22 cellular contexts compared by ENCODE assay signal in the genomic region with DNA sequence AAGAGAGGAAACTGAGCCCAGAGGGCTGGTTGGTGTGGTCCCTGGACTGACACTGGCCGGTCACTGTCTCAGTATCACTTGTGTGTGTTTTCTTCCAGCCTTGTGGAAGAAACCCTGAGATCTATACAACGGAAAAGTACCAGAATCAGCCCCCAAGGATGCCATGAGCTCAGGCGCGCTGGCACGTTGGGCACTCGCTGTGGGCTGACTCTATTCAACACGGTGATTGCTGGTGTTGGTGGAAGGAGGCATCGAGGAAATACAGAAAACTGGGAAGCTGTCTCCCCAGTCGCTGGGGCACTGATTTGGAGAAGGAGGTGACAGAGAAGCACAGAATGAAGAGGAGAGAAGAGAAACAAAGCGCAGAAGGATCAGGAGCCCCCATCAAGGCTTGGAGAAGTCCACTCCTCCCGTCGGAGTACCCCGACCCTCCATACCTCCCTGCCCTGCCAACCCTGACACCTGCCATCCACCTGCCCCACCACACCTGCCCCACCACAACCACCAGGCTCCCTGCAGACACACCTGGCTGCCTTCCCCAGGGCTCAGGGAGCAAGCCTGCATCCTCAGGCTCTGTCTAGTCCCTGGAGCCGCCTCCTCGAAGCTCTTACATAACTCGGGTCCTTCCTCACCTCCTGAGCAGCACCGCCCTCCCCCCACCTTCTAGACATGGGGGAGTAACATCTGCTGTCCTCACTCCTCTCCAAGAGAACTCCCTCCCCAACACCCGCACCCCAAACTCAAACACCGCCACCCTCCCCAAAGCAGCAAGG.
DNase-seq lines count a peak whose midpoint lies in the region; ATAC-seq, FAIRE-seq and TF ChIP-seq lines count a peak whose summit lies in the region.
"Had no signal": no experiment of that assay in that cellular context is flagged by ENCODE, and none has a peak within 500 bp of the region (broad histone marks: within the 10 kb centered on the region; RNA-seq: fewer than 3 reads in every experiment).

No MANE protein-coding gene starts in this region.

- H3K4me2 ChIP-seq in SK-N-SH, result no peak overlapping the region

- peaks cover 0 to 21% of the 10 kb centered on the region in 2 experiments; a peak in 2 of 4 replicates for H3K4me1 ChIP-seq in SK-N-SH (ENCODE audit: control insufficient read depth in 1 of 2, insufficient read depth in 2 of 2, low read depth in 1 of 2, low read length in 1 of 2)
- no peaks in the 10 kb centered on the region for H3K4me1 ChIP-seq in kidney (ENCODE audit: control insufficient read depth in 1 of 2, insufficient read depth in 1 of 2, low read depth in 1 of 2, low read length in 2 of 2)
- peaks cover 0 to 10% (median 0%) of the 10 kb centered on the region in 6 donors for H3K4me1 ChIP-seq in spleen
- no peaks in the 10 kb centered on the region for H3K4me1 ChIP-seq in Peyer's patch
- H3K4me1 ChIP-seq: BE2C, Caco-2, HAP-1 had no signal

- H3K9me2 ChIP-seq in SK-N-SH, result no peaks in the 10 kb centered on the region

- H3K9me3 ChIP-seq in SK-N-SH (no peaks in the 10 kb centered on the region), kidney (ENCODE audit: control insufficient read depth in 1 of 2, low read length in 2 of 2) (no peaks in the 10 kb centered on the region), spleen (no peaks in the 10 kb centered on the region), Peyer's patch (no peaks in the 10 kb centered on the region)
- H3K9me3 ChIP-seq: BE2C, Caco-2, HAP-1 had no signal

- TF ChIP-seq CTCF in SK-N-SH (IDR thresholded peaks at IDR 0.05), result no peak
- TF ChIP-seq CTCF in kidney (IDR thresholded peaks at IDR 0.05; ENCODE audit: borderline replicate concordance, extremely low read depth, insufficient read depth), result no peak
- TF ChIP-seq CTCF in spleen (IDR thresholded peaks at IDR 0.05 in 8 of 11, conservative IDR thresholded peaks at IDR 0.05 in 3 of 11), result no peak
- no peak for TF ChIP-seq CTCF in Peyer's patch (IDR thresholded peaks at IDR 0.05)

- TF ChIP-seq POLR2A in spleen (IDR thresholded peaks at IDR 0.05) (no peak), Peyer's patch (IDR thresholded peaks at IDR 0.05) (no peak)

- POLR2A ChIA-PET in SK-N-SH (lab: Yijun Ruan, JAX), result no interaction called here

- H4K20me1 ChIP-seq in SK-N-SH (ENCODE audit: insufficient read depth), result no peaks in the 10 kb centered on the region

- no peaks in the 10 kb centered on the region for H3K36me3 ChIP-seq in SK-N-SH (replicated peaks in 1 of 2; ENCODE audit: control insufficient read depth in 1 of 2, insufficient read depth in 2 of 2, low read length in 1 of 2)
- H3K36me3 ChIP-seq in kidney (ENCODE audit: control insufficient read depth in 1 of 2, insufficient read depth in 2 of 2, low read length in 2 of 2), result no peaks in the 10 kb centered on the region
- H3K36me3 ChIP-seq in spleen, result no peaks in the 10 kb centered on the region
- no peaks in the 10 kb centered on the region for H3K36me3 ChIP-seq in Peyer's patch
- H3K36me3 ChIP-seq: BE2C, HAP-1 had no signal

- H3K4me3 ChIP-seq in SK-N-SH (ENCODE audit: low read depth in 2 of 2, low read length in 1 of 2) (no peak overlapping the region), kidney (ENCODE audit: low read length in 2 of 2) (no peak overlapping the region), spleen (no peak overlapping the region), Peyer's patch (no peak overlapping the region)
- H3K4me3 ChIP-seq: HAP-1 had no signal

- H3K9ac ChIP-seq in SK-N-SH, result no peak overlapping the region
- H3K9ac ChIP-seq in kidney (ENCODE audit: low read length in 2 of 2), result no peak overlapping the region

- H3K27me3 ChIP-seq in SK-N-SH (ENCODE audit: insufficient read depth) (peaks cover 8% of the 10 kb centered on the region; the same call in 1 of the 2 replicates), spleen (replicated peaks in 1 of 7) (peaks cover 0 to 77% (median 0%) of the 10 kb centered on the region in 7 donors), Peyer's patch (no peaks in the 10 kb centered on the region)

- no peak for TF ChIP-seq RAD21 in SK-N-SH (IDR thresholded peaks at IDR 0.05; ENCODE audit: low read length)

- intact Hi-C loops in kidney (cut with DNase I), result no loop called here
- intact Hi-C loops in spleen (cut with DNase I; ENCODE audit: low total_unique reads), result no loop called here

- H3K27ac ChIP-seq in SK-N-SH (ENCODE audit: low read depth in 2 of 2, low read length in 1 of 2), result no peak overlapping the region
- no peak overlapping the region for H3K27ac ChIP-seq in kidney (ENCODE audit: low read depth in 2 of 2, low read length in 2 of 2)
- H3K27ac ChIP-seq in spleen, result no peak overlapping the region
- no peak overlapping the region for H3K27ac ChIP-seq in Peyer's patch
- H3K27ac ChIP-seq: RWPE1 had no signal

- H3F3A ChIP-seq in SK-N-SH (replicated peaks; ENCODE audit: insufficient read depth), result no peaks in the 10 kb centered on the region

- CTCF ChIA-PET in SK-N-SH (lab: Yijun Ruan, JAX), result interaction anchor here (0.9 to 1.6 kb wide), 7 partner anchors 8 to 114 kb away, joined by 3 to 5 read pairs (median 3); no protein-coding TSS in a partner anchor

- DNase-seq in SK-N-SH (peak; percentile 32), cerebellar cortex (ENCODE audit: low spot score) (peak; percentile 72), kidney (peak; percentile 56), spleen (peak; percentile 50), Peyer's patch (no peak), activated gamma-delta T cell treated with Interleukin-2 at 50 U/mL for 16 hours (no peak), HuH-7 (ENCODE audit: low spot score) (no peak)
- DNase-seq: BE2C; Caco-2; CD4-positive, CD25-positive, alpha-beta regulatory T cell; GDM1; MM.1S; NCI-H1092; NCI-H1436 treated with DMSO at 0.1 percent for 48 hours; NCI-H2029; NCI-H510A; NCI-H774; SIG-M5 had no signal

- ATAC-seq in SK-N-SH treated with all-trans-retinoic acid at 6 μM for 48 hours, result no peak

- H2AFZ ChIP-seq in SK-N-SH (ENCODE audit: low read depth), result no peak overlapping the region

- WGBS in SK-N-SH (ENCODE audit: low lambda C conversion rate), result 39% methylated on average over 19 of the region's 19 CpGs
- 81 to 89% (median 83%) methylated on average over 19 of the region's 19 CpGs for WGBS in spleen, 5 donors

- FAIRE-seq in kidney (lab: Jason Lieb, UNC), result no peak
- FAIRE-seq: GM19239 had no signal

- TF ChIP-seq EP300 in SK-N-SH (IDR thresholded peaks at IDR 0.05; ENCODE audit: borderline replicate concordance in 1 of 2, low read depth in 1 of 2, low read length in 1 of 2), result no peak

- H3K79me2 ChIP-seq in SK-N-SH (ENCODE audit: insufficient read depth), result no peaks in the 10 kb centered on the region

TF ChIP-seq in SK-N-SH, 30 proteins besides CTCF, POLR2A, EP300 and RAD21 (continues in another document):
- TF ChIP-seq FOXJ3 (CRISPR knock-in tag; IDR thresholded peaks at IDR 0.05) (no peak), YY1 (IDR thresholded peaks at IDR 0.05; ENCODE audit: low read depth) (no peak), GATA2 (CRISPR knock-in tag; IDR thresholded peaks at IDR 0.05) (no peak), RXRA (IDR thresholded peaks at IDR 0.05; ENCODE audit: borderline replicate concordance, low read depth) (no peak), FOXM1 (IDR thresholded peaks at IDR 0.05; ENCODE audit: low read depth) (no peak), RCOR1 (IDR thresholded peaks at IDR 0.05; ENCODE audit: low read length) (no peak), RFX5 (IDR thresholded peaks at IDR 0.05; ENCODE audit: low read length) (no peak)
- TF ChIP-seq, protein P1, sequence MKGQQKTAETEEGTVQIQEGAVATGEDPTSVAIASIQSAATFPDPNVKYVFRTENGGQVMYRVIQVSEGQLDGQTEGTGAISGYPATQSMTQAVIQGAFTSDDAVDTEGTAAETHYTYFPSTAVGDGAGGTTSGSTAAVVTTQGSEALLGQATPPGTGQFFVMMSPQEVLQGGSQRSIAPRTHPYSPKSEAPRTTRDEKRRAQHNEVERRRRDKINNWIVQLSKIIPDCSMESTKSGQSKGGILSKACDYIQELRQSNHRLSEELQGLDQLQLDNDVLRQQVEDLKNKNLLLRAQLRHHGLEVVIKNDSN (IDR thresholded peaks at IDR 0.05; ENCODE audit: borderline replicate concordance, low read depth), result no peak

TF ChIP-seq in SK-N-SH treated with all-trans-retinoic acid at 6 μM for 48 hours, 23 proteins besides CTCF, POLR2A, EP300 and RAD21 (continues in another document):
- TF ChIP-seq, protein P2, sequence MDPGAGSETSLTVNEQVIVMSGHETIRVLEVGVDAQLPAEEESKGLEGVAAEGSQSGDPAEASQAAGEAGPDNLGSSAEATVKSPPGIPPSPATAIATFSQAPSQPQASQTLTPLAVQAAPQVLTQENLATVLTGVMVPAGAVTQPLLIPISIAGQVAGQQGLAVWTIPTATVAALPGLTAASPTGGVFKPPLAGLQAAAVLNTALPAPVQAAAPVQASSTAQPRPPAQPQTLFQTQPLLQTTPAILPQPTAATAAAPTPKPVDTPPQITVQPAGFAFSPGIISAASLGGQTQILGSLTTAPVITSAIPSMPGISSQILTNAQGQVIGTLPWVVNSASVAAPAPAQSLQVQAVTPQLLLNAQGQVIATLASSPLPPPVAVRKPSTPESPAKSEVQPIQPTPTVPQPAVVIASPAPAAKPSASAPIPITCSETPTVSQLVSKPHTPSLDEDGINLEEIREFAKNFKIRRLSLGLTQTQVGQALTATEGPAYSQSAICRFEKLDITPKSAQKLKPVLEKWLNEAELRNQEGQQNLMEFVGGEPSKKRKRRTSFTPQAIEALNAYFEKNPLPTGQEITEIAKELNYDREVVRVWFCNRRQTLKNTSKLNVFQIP (CRISPR knock-in tag; IDR thresholded peaks at IDR 0.05; ENCODE audit: borderline replicate concordance, low read depth), result no peak
- TF ChIP-seq PPARA (CRISPR knock-in tag; IDR thresholded peaks at IDR 0.05; ENCODE audit: borderline replicate concordance), result no peak
- TF ChIP-seq ZC3H10 (CRISPR knock-in tag; IDR thresholded peaks at IDR 0.05), result no peak
- no peak for TF ChIP-seq CSRNP3 (CRISPR knock-in tag; IDR thresholded peaks at IDR 0.05)

Comparison
In these comparisons a context has a peak if more than half of its experiments do, and no peak if none do; other contexts are left out.
1. DNase-seq: peak in SK-N-SH (single experiment), cerebellar cortex (single experiment), kidney (single experiment) and spleen (single experiment); none in Peyer's patch (0 of 3), activated gamma-delta T cell treated with Interleukin-2 at 50 U/mL for 16 hours (single experiment) and HuH-7 (single experiment).